ENCODE assay signal across 1 cellular context in the genomic region with DNA sequence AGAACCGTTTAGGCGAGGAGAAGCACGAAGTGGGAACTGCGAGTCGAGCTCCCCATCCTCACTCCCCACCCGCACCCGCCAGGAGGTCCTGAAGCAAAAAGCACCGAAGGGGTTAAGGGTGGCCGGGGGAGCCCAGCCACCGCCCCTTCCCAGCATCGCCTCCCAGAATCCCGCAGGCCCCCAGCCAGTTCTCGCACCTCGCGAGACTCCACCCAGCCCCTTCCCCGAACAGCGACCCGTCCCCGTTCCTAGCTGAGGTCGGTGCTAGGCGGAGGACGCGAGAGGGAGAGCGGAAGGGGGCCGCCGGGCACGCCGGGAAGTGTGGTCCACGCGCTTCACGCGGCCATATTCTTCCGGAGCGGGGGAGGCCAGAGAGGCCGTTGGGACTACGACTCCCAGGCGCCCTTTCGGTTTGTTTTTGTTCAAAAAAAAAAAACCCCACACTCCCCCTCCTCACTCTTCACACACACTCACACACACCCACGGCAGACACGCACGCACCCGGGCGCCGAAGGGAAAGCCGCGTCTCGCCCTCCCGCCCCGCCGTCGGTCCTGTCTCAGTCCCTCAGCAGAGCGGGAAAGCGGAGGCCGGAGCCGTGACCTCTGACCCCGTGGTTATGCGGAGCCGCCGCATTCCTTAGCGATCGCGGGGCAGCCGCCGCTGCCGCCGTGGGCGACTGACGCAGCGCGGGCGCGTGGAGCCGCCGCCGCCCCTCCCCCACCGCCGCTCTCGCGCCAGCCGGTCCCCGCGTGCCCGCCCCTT.
TF ChIP-seq lines count a peak whose summit lies in the region.

A gene (plus strand): TSS at position 463 of the 763 bp plus-strand sequence. CDS start 445 bp downstream, outside the sequence.

TF ChIP-seq in HepG2, 621 proteins besides CTCF, POLR2A, EP300 and RAD21 (continued from another document and continues in another):
- TF ChIP-seq, protein P1, sequence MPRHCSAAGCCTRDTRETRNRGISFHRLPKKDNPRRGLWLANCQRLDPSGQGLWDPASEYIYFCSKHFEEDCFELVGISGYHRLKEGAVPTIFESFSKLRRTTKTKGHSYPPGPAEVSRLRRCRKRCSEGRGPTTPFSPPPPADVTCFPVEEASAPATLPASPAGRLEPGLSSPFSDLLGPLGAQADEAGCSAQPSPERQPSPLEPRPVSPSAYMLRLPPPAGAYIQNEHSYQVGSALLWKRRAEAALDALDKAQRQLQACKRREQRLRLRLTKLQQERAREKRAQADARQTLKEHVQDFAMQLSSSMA (CRISPR knock-in tag; IDR thresholded peaks at IDR 0.05), result peak; percentile 98
- no peak for TF ChIP-seq ISX (CRISPR knock-in tag; conservative IDR thresholded peaks at IDR 0.05)
- no peak for TF ChIP-seq ZIK1 (CRISPR knock-in tag; IDR thresholded peaks at IDR 0.05; ENCODE audit: borderline replicate concordance, low read depth)
- TF ChIP-seq, protein P2, sequence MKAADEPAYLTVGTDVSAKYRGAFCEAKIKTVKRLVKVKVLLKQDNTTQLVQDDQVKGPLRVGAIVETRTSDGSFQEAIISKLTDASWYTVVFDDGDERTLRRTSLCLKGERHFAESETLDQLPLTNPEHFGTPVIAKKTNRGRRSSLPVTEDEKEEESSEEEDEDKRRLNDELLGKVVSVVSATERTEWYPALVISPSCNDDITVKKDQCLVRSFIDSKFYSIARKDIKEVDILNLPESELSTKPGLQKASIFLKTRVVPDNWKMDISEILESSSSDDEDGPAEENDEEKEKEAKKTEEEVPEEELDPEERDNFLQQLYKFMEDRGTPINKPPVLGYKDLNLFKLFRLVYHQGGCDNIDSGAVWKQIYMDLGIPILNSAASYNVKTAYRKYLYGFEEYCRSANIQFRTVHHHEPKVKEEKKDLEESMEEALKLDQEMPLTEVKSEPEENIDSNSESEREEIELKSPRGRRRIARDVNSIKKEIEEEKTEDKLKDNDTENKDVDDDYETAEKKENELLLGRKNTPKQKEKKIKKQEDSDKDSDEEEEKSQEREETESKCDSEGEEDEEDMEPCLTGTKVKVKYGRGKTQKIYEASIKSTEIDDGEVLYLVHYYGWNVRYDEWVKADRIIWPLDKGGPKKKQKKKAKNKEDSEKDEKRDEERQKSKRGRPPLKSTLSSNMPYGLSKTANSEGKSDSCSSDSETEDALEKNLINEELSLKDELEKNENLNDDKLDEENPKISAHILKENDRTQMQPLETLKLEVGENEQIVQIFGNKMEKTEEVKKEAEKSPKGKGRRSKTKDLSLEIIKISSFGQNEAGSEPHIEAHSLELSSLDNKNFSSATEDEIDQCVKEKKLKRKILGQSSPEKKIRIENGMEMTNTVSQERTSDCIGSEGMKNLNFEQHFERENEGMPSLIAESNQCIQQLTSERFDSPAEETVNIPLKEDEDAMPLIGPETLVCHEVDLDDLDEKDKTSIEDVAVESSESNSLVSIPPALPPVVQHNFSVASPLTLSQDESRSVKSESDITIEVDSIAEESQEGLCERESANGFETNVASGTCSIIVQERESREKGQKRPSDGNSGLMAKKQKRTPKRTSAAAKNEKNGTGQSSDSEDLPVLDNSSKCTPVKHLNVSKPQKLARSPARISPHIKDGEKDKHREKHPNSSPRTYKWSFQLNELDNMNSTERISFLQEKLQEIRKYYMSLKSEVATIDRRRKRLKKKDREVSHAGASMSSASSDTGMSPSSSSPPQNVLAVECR (CRISPR knock-in tag; IDR thresholded peaks at IDR 0.05; ENCODE audit: borderline replicate concordance), result peak; percentile 92; the same call in 1 of the 2 replicates
- TF ChIP-seq GATAD2A (CRISPR knock-in tag; IDR thresholded peaks at IDR 0.05), result peak; percentile 91
- TF ChIP-seq MXD4 (CRISPR knock-in tag; IDR thresholded peaks at IDR 0.05), result peak; percentile 97
- peak; percentile 90; the same call in 1 of the 2 replicates for TF ChIP-seq ARHGAP35 (CRISPR knock-in tag; IDR thresholded peaks at IDR 0.05; ENCODE audit: borderline replicate concordance)
- TF ChIP-seq RFX1 (IDR thresholded peaks at IDR 0.05), result no peak
- TF ChIP-seq REPIN1 (CRISPR knock-in tag; IDR thresholded peaks at IDR 0.05; ENCODE audit: borderline replicate concordance, low read depth), result peak; percentile 94
- TF ChIP-seq, protein P3, sequence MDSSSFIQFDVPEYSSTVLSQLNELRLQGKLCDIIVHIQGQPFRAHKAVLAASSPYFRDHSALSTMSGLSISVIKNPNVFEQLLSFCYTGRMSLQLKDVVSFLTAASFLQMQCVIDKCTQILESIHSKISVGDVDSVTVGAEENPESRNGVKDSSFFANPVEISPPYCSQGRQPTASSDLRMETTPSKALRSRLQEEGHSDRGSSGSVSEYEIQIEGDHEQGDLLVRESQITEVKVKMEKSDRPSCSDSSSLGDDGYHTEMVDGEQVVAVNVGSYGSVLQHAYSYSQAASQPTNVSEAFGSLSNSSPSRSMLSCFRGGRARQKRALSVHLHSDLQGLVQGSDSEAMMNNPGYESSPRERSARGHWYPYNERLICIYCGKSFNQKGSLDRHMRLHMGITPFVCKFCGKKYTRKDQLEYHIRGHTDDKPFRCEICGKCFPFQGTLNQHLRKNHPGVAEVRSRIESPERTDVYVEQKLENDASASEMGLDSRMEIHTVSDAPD (CRISPR knock-in tag; IDR thresholded peaks at IDR 0.05), result no peak
- no peak for TF ChIP-seq RBM22 (optimal IDR thresholded peaks at IDR 0.05; ENCODE audit: low read length)
- TF ChIP-seq ZNF180 (CRISPR knock-in tag; IDR thresholded peaks at IDR 0.05; ENCODE audit: borderline replicate concordance, low read depth), result 0 out of 2 replicates have a peak, but pooled peaks have one; percentile 59
- peak; percentile 88; the same call in 1 of the 2 replicates for TF ChIP-seq TBP (CRISPR knock-in tag; IDR thresholded peaks at IDR 0.05)
- TF ChIP-seq TCF7 (IDR thresholded peaks at IDR 0.05; ENCODE audit: low read depth), result no peak
- TF ChIP-seq REXO4 (CRISPR knock-in tag; IDR thresholded peaks at IDR 0.05; ENCODE audit: borderline replicate concordance), result no peak
- TF ChIP-seq RFXAP (CRISPR knock-in tag; IDR thresholded peaks at IDR 0.05; ENCODE audit: borderline replicate concordance), result peak; percentile 97
- peak; percentile 95 for TF ChIP-seq ARNTL (CRISPR knock-in tag; IDR thresholded peaks at IDR 0.05)
- TF ChIP-seq ZNF781 (CRISPR knock-in tag; IDR thresholded peaks at IDR 0.05; ENCODE audit: borderline replicate concordance, not compliant biosample characterization), result peak; percentile 91
- peak; percentile 69; the same call in 1 of the 2 replicates for TF ChIP-seq GATA4 (IDR thresholded peaks at IDR 0.05; ENCODE audit: borderline replicate concordance, low read depth)
- TF ChIP-seq, protein P4, sequence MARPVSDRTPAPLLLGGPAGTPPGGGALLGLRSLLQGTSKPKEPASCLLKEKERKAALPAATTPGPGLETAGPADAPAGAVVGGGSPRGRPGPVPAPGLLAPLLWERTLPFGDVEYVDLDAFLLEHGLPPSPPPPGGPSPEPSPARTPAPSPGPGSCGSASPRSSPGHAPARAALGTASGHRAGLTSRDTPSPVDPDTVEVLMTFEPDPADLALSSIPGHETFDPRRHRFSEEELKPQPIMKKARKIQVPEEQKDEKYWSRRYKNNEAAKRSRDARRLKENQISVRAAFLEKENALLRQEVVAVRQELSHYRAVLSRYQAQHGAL (CRISPR knock-in tag; IDR thresholded peaks at IDR 0.05; ENCODE audit: not compliant biosample characterization), result no peak
- peak; percentile 75 for TF ChIP-seq TEAD3 (CRISPR knock-in tag; optimal IDR thresholded peaks at IDR 0.05; ENCODE audit: borderline replicate concordance)
- TF ChIP-seq, protein P5, sequence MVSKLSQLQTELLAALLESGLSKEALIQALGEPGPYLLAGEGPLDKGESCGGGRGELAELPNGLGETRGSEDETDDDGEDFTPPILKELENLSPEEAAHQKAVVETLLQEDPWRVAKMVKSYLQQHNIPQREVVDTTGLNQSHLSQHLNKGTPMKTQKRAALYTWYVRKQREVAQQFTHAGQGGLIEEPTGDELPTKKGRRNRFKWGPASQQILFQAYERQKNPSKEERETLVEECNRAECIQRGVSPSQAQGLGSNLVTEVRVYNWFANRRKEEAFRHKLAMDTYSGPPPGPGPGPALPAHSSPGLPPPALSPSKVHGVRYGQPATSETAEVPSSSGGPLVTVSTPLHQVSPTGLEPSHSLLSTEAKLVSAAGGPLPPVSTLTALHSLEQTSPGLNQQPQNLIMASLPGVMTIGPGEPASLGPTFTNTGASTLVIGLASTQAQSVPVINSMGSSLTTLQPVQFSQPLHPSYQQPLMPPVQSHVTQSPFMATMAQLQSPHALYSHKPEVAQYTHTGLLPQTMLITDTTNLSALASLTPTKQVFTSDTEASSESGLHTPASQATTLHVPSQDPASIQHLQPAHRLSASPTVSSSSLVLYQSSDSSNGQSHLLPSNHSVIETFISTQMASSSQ (IDR thresholded peaks at IDR 0.05; ENCODE audit: low read depth), result peak; percentile 66
- TF ChIP-seq, protein P5 (CRISPR knock-in tag; IDR thresholded peaks at IDR 0.05; ENCODE audit: borderline replicate concordance), result peak; percentile 94
- TF ChIP-seq SALL1 (CRISPR knock-in tag; IDR thresholded peaks at IDR 0.05), result peak; percentile 97
- peak; percentile 89 for TF ChIP-seq ZNF598 (CRISPR knock-in tag; IDR thresholded peaks at IDR 0.05; ENCODE audit: borderline replicate concordance)
- TF ChIP-seq, protein P6, sequence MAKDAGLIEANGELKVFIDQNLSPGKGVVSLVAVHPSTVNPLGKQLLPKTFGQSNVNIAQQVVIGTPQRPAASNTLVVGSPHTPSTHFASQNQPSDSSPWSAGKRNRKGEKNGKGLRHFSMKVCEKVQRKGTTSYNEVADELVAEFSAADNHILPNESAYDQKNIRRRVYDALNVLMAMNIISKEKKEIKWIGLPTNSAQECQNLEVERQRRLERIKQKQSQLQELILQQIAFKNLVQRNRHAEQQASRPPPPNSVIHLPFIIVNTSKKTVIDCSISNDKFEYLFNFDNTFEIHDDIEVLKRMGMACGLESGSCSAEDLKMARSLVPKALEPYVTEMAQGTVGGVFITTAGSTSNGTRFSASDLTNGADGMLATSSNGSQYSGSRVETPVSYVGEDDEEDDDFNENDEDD (CRISPR knock-in tag; IDR thresholded peaks at IDR 0.05; ENCODE audit: borderline replicate concordance), result peak; percentile 74; the same call in 1 of the 2 replicates
- TF ChIP-seq, protein P7, sequence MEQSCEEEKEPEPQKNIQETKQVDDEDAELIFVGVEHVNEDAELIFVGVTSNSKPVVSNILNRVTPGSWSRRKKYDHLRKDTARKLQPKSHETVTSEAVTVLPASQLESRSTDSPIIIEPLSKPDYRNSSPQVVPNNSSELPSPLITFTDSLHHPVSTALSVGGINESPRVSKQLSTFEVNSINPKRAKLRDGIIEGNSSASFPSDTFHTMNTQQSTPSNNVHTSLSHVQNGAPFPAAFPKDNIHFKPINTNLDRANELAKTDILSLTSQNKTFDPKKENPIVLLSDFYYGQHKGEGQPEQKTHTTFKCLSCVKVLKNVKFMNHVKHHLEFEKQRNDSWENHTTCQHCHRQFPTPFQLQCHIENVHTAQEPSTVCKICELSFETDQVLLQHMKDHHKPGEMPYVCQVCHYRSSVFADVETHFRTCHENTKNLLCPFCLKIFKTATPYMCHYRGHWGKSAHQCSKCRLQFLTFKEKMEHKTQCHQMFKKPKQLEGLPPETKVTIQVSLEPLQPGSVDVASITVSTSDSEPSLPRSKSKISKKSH (CRISPR knock-in tag; IDR thresholded peaks at IDR 0.05; ENCODE audit: borderline replicate concordance), result peak; percentile 70; the same call in 1 of the 2 replicates
- peak; percentile 86 for TF ChIP-seq ASH2L (IDR thresholded peaks at IDR 0.05; ENCODE audit: insufficient read length, low read depth, low read length)
- TF ChIP-seq SRF (IDR thresholded peaks at IDR 0.05; ENCODE audit: low read depth, low read length), result no peak
- TF ChIP-seq, protein P8, sequence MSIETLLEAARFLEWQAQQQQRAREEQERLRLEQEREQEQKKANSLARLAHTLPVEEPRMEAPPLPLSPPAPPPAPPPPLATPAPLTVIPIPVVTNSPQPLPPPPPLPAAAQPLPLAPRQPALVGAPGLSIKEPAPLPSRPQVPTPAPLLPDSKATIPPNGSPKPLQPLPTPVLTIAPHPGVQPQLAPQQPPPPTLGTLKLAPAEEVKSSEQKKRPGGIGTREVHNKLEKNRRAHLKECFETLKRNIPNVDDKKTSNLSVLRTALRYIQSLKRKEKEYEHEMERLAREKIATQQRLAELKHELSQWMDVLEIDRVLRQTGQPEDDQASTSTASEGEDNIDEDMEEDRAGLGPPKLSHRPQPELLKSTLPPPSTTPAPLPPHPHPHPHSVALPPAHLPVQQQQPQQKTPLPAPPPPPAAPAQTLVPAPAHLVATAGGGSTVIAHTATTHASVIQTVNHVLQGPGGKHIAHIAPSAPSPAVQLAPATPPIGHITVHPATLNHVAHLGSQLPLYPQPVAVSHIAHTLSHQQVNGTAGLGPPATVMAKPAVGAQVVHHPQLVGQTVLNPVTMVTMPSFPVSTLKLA (IDR thresholded peaks at IDR 0.05), result peak; percentile 58
- peak; percentile 100 for TF ChIP-seq ZNF788 (CRISPR knock-in tag; IDR thresholded peaks at IDR 0.05; ENCODE audit: borderline replicate concordance)
- peak; percentile 96 for TF ChIP-seq ZNF761 (CRISPR knock-in tag; conservative IDR thresholded peaks at IDR 0.05)
- peak; percentile 99 for TF ChIP-seq PHF5A (CRISPR knock-in tag; IDR thresholded peaks at IDR 0.05; ENCODE audit: low read depth, unreplicated experiment)
